7 cellular contexts compared by ENCODE assay signal in genomic region chr12:55997535-55997859, GRCh38. TPM values are rescaled to one million over a fixed set of nuclear protein-coding genes. Genes with fewer than 3 reads are reported as not detected.
DNase-seq lines count a peak whose midpoint lies in the region; ATAC-seq and TF ChIP-seq lines count a peak whose summit lies in the region.

No MANE protein-coding gene starts in this region.

- H3K36me3 ChIP-seq in HCT116 (ENCODE audit: control insufficient read depth in 1 of 2, insufficient read depth in 2 of 2, low read length in 2 of 2) = peaks cover 7 to 13% of the 10 kb centered on the region in 2 experiments; a peak in 2 of 4 replicates

- CTCF ChIA-PET in HCT116 (lab: Charles Lee) = interaction anchor here (0.7 to 3.5 kb wide), 14 partner anchors 12 to 1011 kb away, joined by 3 to 48 read pairs (median 4); partner anchors contain the start of genes ORMDL2 and RAB5B
- CTCF ChIA-PET in activated CD8-positive, alpha-beta T cell treated with anti-CD3 and anti-CD28 coated beads, Interleukin-2, amount 10 ng/mL, durations not matched to agents 7 days and 5 days (lab: Charles Lee) = interaction anchor here (0.8 to 5.3 kb wide), 14 partner anchors 9 to 121 kb away, joined by 3 to 109 read pairs (median 18); partner anchors contain the start of genes IKZF4, PA2G4 and RAB5B

- H2AFZ ChIP-seq in HCT116 (ENCODE audit: low read depth, low read length, poor library complexity, severe bottlenecking) = no peak overlapping the region

- in situ Hi-C loops in G401 (cut with HindIII; ENCODE audit: low sequenced_read_pairs) = no loop called here

- H3K9me3 Mint-ChIP-seq in activated CD8-positive, alpha-beta T cell treated with anti-CD3 and anti-CD28 coated beads, Interleukin-2, amount 10 ng/mL, durations not matched to agents 7 days and 5 days (ENCODE audit: insufficient read depth) = no peaks in the 10 kb centered on the region
- H3K9me3 Mint-ChIP-seq in stimulated activated memory B cell treated with anti-CD40 and anti-IgM and Interleukin-4, amounts not matched to agents 10 μg/mL and 1 μg/mL and 100 μg/mL, for 72 hours = no peaks in the 10 kb centered on the region

- H3K9me3 ChIP-seq in HCT116 (ENCODE audit: control insufficient read depth in 1 of 2, insufficient read depth in 1 of 2, low read depth in 1 of 2, low read length in 2 of 2) = no peaks in the 10 kb centered on the region
- H3K9me3 ChIP-seq in iPS-18c (ENCODE audit: control insufficient read depth, insufficient read depth, low read length) = no peaks in the 10 kb centered on the region

- TF ChIP-seq CTCF in HCT116 (IDR thresholded peaks at IDR 0.05 in 2 of 3, conservative IDR thresholded peaks at IDR 0.05 in 1 of 3; ENCODE audit: borderline replicate concordance in 1 of 3, insufficient read depth in 1 of 3, low read depth in 2 of 3, low read length in 2 of 3) = no peak

- H3K27me3 ChIP-seq in HCT116 (ENCODE audit: insufficient read depth, low read length) = no peaks in the 10 kb centered on the region

- H3K4me2 ChIP-seq in HCT116 (ENCODE audit: low read length) = peak overlapping the region; percentile 88

- H3K4me3 Mint-ChIP-seq in activated CD8-positive, alpha-beta T cell treated with anti-CD3 and anti-CD28 coated beads, Interleukin-2, amount 10 ng/mL, durations not matched to agents 7 days and 5 days = peak overlapping the region; percentile 76
- peak overlapping the region; percentile 93 for H3K4me3 Mint-ChIP-seq in stimulated activated memory B cell treated with anti-CD40 and anti-IgM and Interleukin-4, amounts not matched to agents 10 μg/mL and 1 μg/mL and 100 μg/mL, for 72 hours

- no peaks in the 10 kb centered on the region for H3K27me3 Mint-ChIP-seq in activated CD8-positive, alpha-beta T cell treated with anti-CD3 and anti-CD28 coated beads, Interleukin-2, amount 10 ng/mL, durations not matched to agents 7 days and 5 days (ENCODE audit: low read depth)
- no peaks in the 10 kb centered on the region for H3K27me3 Mint-ChIP-seq in stimulated activated memory B cell treated with anti-CD40 and anti-IgM and Interleukin-4, amounts not matched to agents 10 μg/mL and 1 μg/mL and 100 μg/mL, for 72 hours

- DNase-seq in HCT116 (ENCODE audit: low read depth, low spot score) = no peak
- DNase-seq in activated CD8-positive, alpha-beta T cell treated with anti-CD3 and anti-CD28 coated beads, Interleukin-2, amount 10 ng/mL, durations not matched to agents 7 days and 5 days = no peak
- DNase-seq in G401 (ENCODE audit: low spot score) = no peak
- DNase-seq in cerebellum (ENCODE audit: low spot score) = no peak

- H3K4me1 ChIP-seq in HCT116 (ENCODE audit: control insufficient read depth in 1 of 2, insufficient read depth in 2 of 2, low read length in 2 of 2) = peaks cover 8 to 15% of the 10 kb centered on the region in 2 experiments; a peak in 3 of 4 replicates

- POLR2A ChIA-PET in HCT116 (lab: Charles Lee) = interaction anchor here (0.7 to 2.8 kb wide), 11 partner anchors 9 to 258 kb away, joined by 3 to 22 read pairs (median 3); partner anchors contain the start of genes PA2G4, PYM1, RAB5B and ZC3H10
- POLR2A ChIA-PET in activated CD8-positive, alpha-beta T cell treated with anti-CD3 and anti-CD28 coated beads, Interleukin-2, amount 10 ng/mL, durations not matched to agents 7 days and 5 days (lab: Charles Lee) = interaction anchor here (0.7 to 1.3 kb wide), 6 partner anchors 10 to 250 kb away, joined by 3 to 5 read pairs (median 4); partner anchors contain the start of gene RAB5B

- peak overlapping the region; percentile 73 for H3K9ac ChIP-seq in HCT116 (ENCODE audit: low read length)

- TF ChIP-seq POLR2A in HCT116 (IDR thresholded peaks at IDR 0.05; ENCODE audit: borderline replicate concordance, extremely low read depth, insufficient read depth, insufficient read length) = no peak

- peaks cover 25% of the 10 kb centered on the region for H3K36me3 Mint-ChIP-seq in activated CD8-positive, alpha-beta T cell treated with anti-CD3 and anti-CD28 coated beads, Interleukin-2, amount 10 ng/mL, durations not matched to agents 7 days and 5 days (ENCODE audit: low read depth)
- peaks cover 24% of the 10 kb centered on the region for H3K36me3 Mint-ChIP-seq in stimulated activated memory B cell treated with anti-CD40 and anti-IgM and Interleukin-4, amounts not matched to agents 10 μg/mL and 1 μg/mL and 100 μg/mL, for 72 hours

- TF ChIP-seq RAD21 in HCT116 (IDR thresholded peaks at IDR 0.05; ENCODE audit: low read depth) = no peak

- no peaks in the 10 kb centered on the region for H4K20me1 ChIP-seq in HCT116 (ENCODE audit: insufficient read depth)

- H3K9me2 ChIP-seq in HCT116 (ENCODE audit: insufficient read depth) = no peaks in the 10 kb centered on the region

- peak overlapping the region; percentile 62 to 76 for H3K4me3 ChIP-seq in HCT116 (replicated peaks in 1 of 2; ENCODE audit: low read depth in 1 of 2, low read length in 2 of 2)
- H3K4me3 ChIP-seq in iPS-18c (ENCODE audit: insufficient read depth, low read depth, low read length) = peak overlapping the region; percentile 75

- H3K79me2 ChIP-seq in HCT116 (ENCODE audit: insufficient read depth, low read length) = no peaks in the 10 kb centered on the region

- H3K27ac ChIP-seq in HCT116 (ENCODE audit: low read depth, low read length) = peak overlapping the region; percentile 63

- intact Hi-C loops in HCT116 (cut with micrococcal nuclease) = loop anchor here (5.0 kb wide), 1 partner anchor 120 kb away; the partner anchor contains the start of genes RPL41 and ZC3H10

- TSS peak; percentile 37 for BruUV-seq in HCT116 (replicated peaks; lab: Mats Ljungman, UMichigan)

- H3K27ac Mint-ChIP-seq in activated CD8-positive, alpha-beta T cell treated with anti-CD3 and anti-CD28 coated beads, Interleukin-2, amount 10 ng/mL, durations not matched to agents 7 days and 5 days = peak overlapping the region; percentile 2
- peak overlapping the region; percentile 78 for H3K27ac Mint-ChIP-seq in stimulated activated memory B cell treated with anti-CD40 and anti-IgM and Interleukin-4, amounts not matched to agents 10 μg/mL and 1 μg/mL and 100 μg/mL, for 72 hours

- RAD21 ChIA-PET in HCT116 (lab: Charles Lee; ENCODE audit: low non-redundant PET in 1 of 2, low total read pairs in 2 of 2, uncharacterized antibody in 2 of 2, unreplicated experiment in 2 of 2) = interaction anchor here in 1 of 2 experiments (0.7 to 2.0 kb wide), 3 partner anchors 24 to 50 kb away, joined by 3 to 6 read pairs (median 3); partner anchors contain the start of gene RAB5B

- peaks cover 37% of the 10 kb centered on the region for H3K4me1 Mint-ChIP-seq in activated CD8-positive, alpha-beta T cell treated with anti-CD3 and anti-CD28 coated beads, Interleukin-2, amount 10 ng/mL, durations not matched to agents 7 days and 5 days (ENCODE audit: low read depth)
- peaks cover 19% of the 10 kb centered on the region for H3K4me1 Mint-ChIP-seq in stimulated activated memory B cell treated with anti-CD40 and anti-IgM and Interleukin-4, amounts not matched to agents 10 μg/mL and 1 μg/mL and 100 μg/mL, for 72 hours

- ATAC-seq in HCT116 (peak; percentile 29), HG02623 (IDR thresholded peaks at IDR 0.05; ENCODE audit: unreplicated experiment) (no peak)
- no peak for ATAC-seq in activated CD8-positive, alpha-beta T cell treated with anti-CD3 and anti-CD28 coated beads, Interleukin-2, amount 10 ng/mL, durations not matched to agents 7 days and 5 days
- peak; percentile 46 for ATAC-seq in stimulated activated memory B cell treated with anti-CD40 and anti-IgM and Interleukin-4, amounts not matched to agents 10 μg/mL and 1 μg/mL and 100 μg/mL, for 72 hours

TF ChIP-seq in HCT116, 20 proteins besides CTCF, POLR2A, EP300 and RAD21 (continues in another document):
- TF ChIP-seq POLR2AphosphoS5 (IDR thresholded peaks at IDR 0.05; ENCODE audit: low read depth, low read length) (no peak), FOSL1 (IDR thresholded peaks at IDR 0.05; ENCODE audit: low read depth) (no peak), ELF1 (IDR thresholded peaks at IDR 0.05; ENCODE audit: borderline replicate concordance, low read depth) (no peak), EZH2phosphoT487 (IDR thresholded peaks at IDR 0.05; ENCODE audit: borderline replicate concordance) (no peak), CBX3 (IDR thresholded peaks at IDR 0.05; ENCODE audit: low read depth) (no peak), EZH2 (IDR thresholded peaks at IDR 0.05) (no peak), ZNF274 (IDR thresholded peaks at IDR 0.05; ENCODE audit: low read depth, low read length) (no peak), ATF3 (IDR thresholded peaks at IDR 0.05) (no peak), EGR1 (IDR thresholded peaks at IDR 0.05; ENCODE audit: low read depth) (no peak)

RNA-seq across cellular contexts. Expression of gene SUOX, which starts 0.4 kb away (rescaled TPM):
- total RNA-seq in HCT116 (2021; ENCODE audit: unreplicated experiment) = 18.0 TPM
- 12.4 and 13.3 TPM in 2 replicates for polyA plus RNA-seq in HCT116 (2012)
- 1 to 10 TPM; 5.8 to 6.8 TPM for total RNA-seq in activated CD8-positive, alpha-beta T cell treated with anti-CD3 and anti-CD28 coated beads, Interleukin-2, amount 10 ng/mL, durations not matched to agents 7 days and 5 days
- total RNA-seq in G401 (2014; rRNA removed; shearing (Covaris generic)) = 39.8 and 50.2 TPM in 2 replicates
- total RNA-seq in cerebellum = 13.7 TPM

RNA-seq across cellular contexts. Expression of gene IKZF4, which starts 23.3 kb away (rescaled TPM):
- 8.5 TPM for total RNA-seq in HCT116 (2021; ENCODE audit: unreplicated experiment)
- polyA plus RNA-seq in HCT116 (2012) = 3.2 and 4.8 TPM in 2 replicates
- 10 to 100 TPM; 19.9 to 20.7 TPM for total RNA-seq in activated CD8-positive, alpha-beta T cell treated with anti-CD3 and anti-CD28 coated beads, Interleukin-2, amount 10 ng/mL, durations not matched to agents 7 days and 5 days
- total RNA-seq in G401 (2014; rRNA removed; shearing (Covaris generic)) = 0.54 and 4.4 TPM in 2 replicates
- 4.9 TPM for total RNA-seq in cerebellum

RNA-seq across cellular contexts. Expression of gene RAB5B, which starts 23.6 kb away (rescaled TPM):
- total RNA-seq in HCT116 (2021; ENCODE audit: unreplicated experiment) (44.5 TPM), cerebellum (46.5 TPM)
- polyA plus RNA-seq in HCT116 (2012) = 29.1 and 32.6 TPM in 2 replicates
- total RNA-seq in activated CD8-positive, alpha-beta T cell treated with anti-CD3 and anti-CD28 coated beads, Interleukin-2, amount 10 ng/mL, durations not matched to agents 7 days and 5 days = 10 to 100 TPM; 51.9 to 52.9 TPM
- 16.9 and 22.1 TPM in 2 replicates for total RNA-seq in G401 (2014; rRNA removed; shearing (Covaris generic))

RNA-seq across cellular contexts. Expression of gene CDK2, which starts 30.9 kb away (rescaled TPM):
- total RNA-seq in HCT116 (2021; ENCODE audit: unreplicated experiment) (90.9 TPM), cerebellum (25.7 TPM)
- polyA plus RNA-seq in HCT116 (2012) = 65.1 and 81.6 TPM in 2 replicates
- total RNA-seq in activated CD8-positive, alpha-beta T cell treated with anti-CD3 and anti-CD28 coated beads, Interleukin-2, amount 10 ng/mL, durations not matched to agents 7 days and 5 days = 100 to 1,000 TPM; 128 to 130 TPM
- 44.7 and 52.3 TPM in 2 replicates for total RNA-seq in G401 (2014; rRNA removed; shearing (Covaris generic))

RNA-seq across cellular contexts. Expression of gene PMEL, which starts 31.7 kb away (rescaled TPM):
- total RNA-seq in HCT116 (2021; ENCODE audit: unreplicated experiment) = 5.8 TPM
- polyA plus RNA-seq in HCT116 (2012) = 7.1 and 9.0 TPM in 2 replicates
- total RNA-seq in activated CD8-positive, alpha-beta T cell treated with anti-CD3 and anti-CD28 coated beads, Interleukin-2, amount 10 ng/mL, durations not matched to agents 7 days and 5 days = under 1 TPM; 0.10 to 0.55 TPM
- total RNA-seq in G401 (2014; rRNA removed; shearing (Covaris generic)) = 22.2 and 27.9 TPM in 2 replicates
- total RNA-seq in cerebellum = 0.54 TPM

Comparison
In these comparisons a context has a peak if more than half of its experiments do, and no peak if none do; other contexts are left out.
1. ATAC-seq: peak in HCT116 (single experiment) and stimulated activated memory B cell treated with anti-CD40 and anti-IgM and Interleukin-4, amounts not matched to agents 10 μg/mL and 1 μg/mL and 100 μg/mL, for 72 hours (single experiment); none in activated CD8-positive, alpha-beta T cell treated with anti-CD3 and anti-CD28 coated beads, Interleukin-2, amount 10 ng/mL, durations not matched to agents 7 days and 5 days (single experiment) and HG02623 (single experiment).